10 cellular contexts compared by ENCODE assay signal in genomic region chr4:152850377-152850776, GRCh38.
DNase-seq lines count a peak whose midpoint lies in the region; ATAC-seq and TF ChIP-seq lines count a peak whose summit lies in the region.
"Had no signal": no experiment of that assay in that cellular context is flagged by ENCODE, and none has a peak within 500 bp of the region (broad histone marks: within the 10 kb centered on the region; RNA-seq: fewer than 3 reads in every experiment).

No MANE protein-coding gene starts in this region.

- H3K36me3 ChIP-seq in HUES64 (ENCODE audit: insufficient read depth, low read length) (peaks cover 8% of the 10 kb centered on the region; the same call in 1 of the 2 replicates), thyroid gland (no peaks in the 10 kb centered on the region)
- H3K36me3 ChIP-seq: suprapubic skin had no signal

- no peak for TF ChIP-seq CTCF in thyroid gland (IDR thresholded peaks at IDR 0.05)

- H3K27ac ChIP-seq in HUES64 (ENCODE audit: low read depth, low read length), result peak overlapping the region; percentile 90
- H3K27ac ChIP-seq in thyroid gland, result peak overlapping the region in 2 of 3 donors; percentile 5 to 64
- H3K27ac ChIP-seq: suprapubic skin had no signal

- TF ChIP-seq POLR2A in thyroid gland (IDR thresholded peaks at IDR 0.05), result no peak

- H3K27me3 ChIP-seq in HUES64 (ENCODE audit: insufficient read depth, low read length) (no peaks in the 10 kb centered on the region), thyroid gland (no peaks in the 10 kb centered on the region)
- H3K27me3 ChIP-seq: suprapubic skin had no signal

- CTCF ChIA-PET in activated naive CD4-positive, alpha-beta T cell treated with anti-CD3 and anti-CD28 coated beads for 36 hours (lab: Charles Lee), result interaction anchor here (0.6 to 1.4 kb wide), 3 partner anchors 233 to 277 kb away, joined by 3 to 5 read pairs (median 3); no protein-coding TSS in a partner anchor

- H3K36me3 Mint-ChIP-seq in activated naive CD4-positive, alpha-beta T cell treated with anti-CD3 and anti-CD28 coated beads for 36 hours (ENCODE audit: low read depth), result peaks cover 9% of the 10 kb centered on the region

- peaks cover 40% of the 10 kb centered on the region for H3K4me1 ChIP-seq in HUES64 (ENCODE audit: insufficient read depth, low read length)
- peaks cover 0 to 13% of the 10 kb centered on the region in 2 donors for H3K4me1 ChIP-seq in thyroid gland

- no peaks in the 10 kb centered on the region for H3K27me3 Mint-ChIP-seq in activated naive CD4-positive, alpha-beta T cell treated with anti-CD3 and anti-CD28 coated beads for 36 hours (ENCODE audit: low read depth)
- H3K27me3 Mint-ChIP-seq: dendritic cell treated with granulocyte-macrophage colony-stimulating factor and Interleukin-4, amounts not matched to agents 40 ng/mL and 50 ng/mL, for 4 days had no signal

- WGBS in HUES64, result 4% methylated on average over 4 of the region's 4 CpGs
- WGBS in thyroid gland, 2 donors, result 24 to 39% methylated on average over 4 of the region's 4 CpGs

- ATAC-seq in HG02588 (IDR thresholded peaks at IDR 0.05; ENCODE audit: unreplicated experiment), result no peak

- H3K27ac Mint-ChIP-seq in activated naive CD4-positive, alpha-beta T cell treated with anti-CD3 and anti-CD28 coated beads for 36 hours, result no peak overlapping the region
- H3K27ac Mint-ChIP-seq: dendritic cell treated with granulocyte-macrophage colony-stimulating factor and Interleukin-4, amounts not matched to agents 40 ng/mL and 50 ng/mL, for 4 days had no signal

- DNase-seq in GDM1 (lab: John Stamatoyannopoulos, UW) (peak; percentile 17), iris pigment epithelial cell (ENCODE audit: low read depth) (peak; percentile 67), thyroid gland (peak; percentile 50 to 62), NCI-H1105 (lab: John Stamatoyannopoulos, UW) (no peak), NCI-H2171 (lab: John Stamatoyannopoulos, UW) (no peak)
- peak; percentile 74 for DNase-seq in activated naive CD4-positive, alpha-beta T cell treated with anti-CD3 and anti-CD28 coated beads for 36 hours

- peak overlapping the region; percentile 23; the same call in 1 of the 2 replicates for H3K4me3 ChIP-seq in HUES64 (ENCODE audit: low read length)
- H3K4me3 ChIP-seq in thyroid gland (replicated peaks in 1 of 3), result no peak overlapping the region
- H3K4me3 ChIP-seq: suprapubic skin had no signal

- peaks cover 16% of the 10 kb centered on the region for H3K4me1 Mint-ChIP-seq in activated naive CD4-positive, alpha-beta T cell treated with anti-CD3 and anti-CD28 coated beads for 36 hours (ENCODE audit: low read depth)

- peaks cover 13% of the 10 kb centered on the region for H3K9me3 Mint-ChIP-seq in activated naive CD4-positive, alpha-beta T cell treated with anti-CD3 and anti-CD28 coated beads for 36 hours

- H3K4me3 Mint-ChIP-seq in activated naive CD4-positive, alpha-beta T cell treated with anti-CD3 and anti-CD28 coated beads for 36 hours, result no peak overlapping the region
- H3K4me3 Mint-ChIP-seq: dendritic cell treated with granulocyte-macrophage colony-stimulating factor and Interleukin-4, amounts not matched to agents 40 ng/mL and 50 ng/mL, for 4 days had no signal

- intact Hi-C loops in activated naive CD4-positive, alpha-beta T cell treated with anti-CD3 and anti-CD28 coated beads for 36 hours (cut with micrococcal nuclease), result loop anchor here (5.0 kb wide), 1 partner anchor 907 kb away; no protein-coding TSS in a partner anchor
- intact Hi-C loops in thyroid gland (cut with DNase I), result loop anchor here (10.0 kb wide), 1 partner anchor 274 kb away; no protein-coding TSS in a partner anchor

- peak overlapping the region; percentile 63 for H3K9ac ChIP-seq in HUES64 (ENCODE audit: low read depth, low read length)

- H3K9me3 ChIP-seq in HUES64 (ENCODE audit: insufficient read depth, low read depth, low read length) (peaks cover 10% of the 10 kb centered on the region), thyroid gland (no peaks in the 10 kb centered on the region)
- H3K9me3 ChIP-seq: suprapubic skin had no signal

Comparison
In these comparisons a context has a peak if more than half of its experiments do, and no peak if none do; other contexts are left out.
1. DNase-seq: peak in GDM1 (single experiment), activated naive CD4-positive, alpha-beta T cell treated with anti-CD3 and anti-CD28 coated beads for 36 hours (single experiment), iris pigment epithelial cell (single experiment) and thyroid gland (2 of 2); none in NCI-H1105 (single experiment) and NCI-H2171 (single experiment).